ENCODE assay signal across 9 cellular contexts in genomic region chr12:74490390-74491064, GRCh38. TPM values are rescaled to one million over a fixed set of nuclear protein-coding genes. Genes with fewer than 3 reads are reported as not detected.
DNase-seq lines count a peak whose midpoint lies in the region; ATAC-seq, FAIRE-seq and TF ChIP-seq lines count a peak whose summit lies in the region.
"Had no signal": no experiment of that assay in that cellular context is flagged by ENCODE, and none has a peak within 500 bp of the region (broad histone marks: within the 10 kb centered on the region; RNA-seq: fewer than 3 reads in every experiment).

No MANE protein-coding gene starts in this region.

- peaks cover 6% of the 10 kb centered on the region for H3K4me1 Mint-ChIP-seq in activated CD4-positive, alpha-beta T cell treated with anti-CD3 and anti-CD28 coated beads, Interleukin-2, amount 10 ng/mL, durations not matched to agents 7 days and 5 days
- H3K4me1 Mint-ChIP-seq in naive thymus-derived CD8-positive, alpha-beta T cell: peaks cover 2 to 20% (median 16%) of the 10 kb centered on the region in 4 donors

- H2AFZ ChIP-seq in KMS-11 (ENCODE audit: low read depth): peak overlapping the region; percentile 64

- H3K4me3 ChIP-seq in KMS-11 (IDR thresholded peaks at IDR 0.05; ENCODE audit: insufficient read depth, low read depth, low read length): no peak overlapping the region
- H3K4me3 ChIP-seq in kidney (ENCODE audit: low read length in 2 of 2): no peak overlapping the region

- FAIRE-seq in H54 (lab: Jason Lieb, UNC): peak; percentile 77
- FAIRE-seq in kidney (lab: Jason Lieb, UNC): no peak

- H3K9me3 ChIP-seq in kidney (ENCODE audit: control insufficient read depth in 1 of 2, low read length in 2 of 2): no peaks in the 10 kb centered on the region

- peaks cover 3% of the 10 kb centered on the region for H3K27me3 Mint-ChIP-seq in activated CD4-positive, alpha-beta T cell treated with anti-CD3 and anti-CD28 coated beads, Interleukin-2, amount 10 ng/mL, durations not matched to agents 7 days and 5 days
- peaks cover 0 to 9% (median 3%) of the 10 kb centered on the region in 5 donors for H3K27me3 Mint-ChIP-seq in naive thymus-derived CD8-positive, alpha-beta T cell

- ATAC-seq in naive thymus-derived CD8-positive, alpha-beta T cell: peak in 1 of 2 donors; percentile 46

- peak overlapping the region; percentile 70 for H3K4me2 ChIP-seq in KMS-11

- H3K4me3 Mint-ChIP-seq in activated CD4-positive, alpha-beta T cell treated with anti-CD3 and anti-CD28 coated beads, Interleukin-2, amount 10 ng/mL, durations not matched to agents 7 days and 5 days: peak overlapping the region; percentile 60
- peak overlapping the region; percentile 6 to 72 (median 59) for H3K4me3 Mint-ChIP-seq in naive thymus-derived CD8-positive, alpha-beta T cell

- no peaks in the 10 kb centered on the region for H3K36me3 ChIP-seq in KMS-11 (ENCODE audit: insufficient read depth)
- H3K36me3 ChIP-seq in kidney (ENCODE audit: control insufficient read depth in 1 of 2, insufficient read depth in 2 of 2, low read length in 2 of 2): no peaks in the 10 kb centered on the region

- no peak overlapping the region for H3K27ac Mint-ChIP-seq in activated CD4-positive, alpha-beta T cell treated with anti-CD3 and anti-CD28 coated beads, Interleukin-2, amount 10 ng/mL, durations not matched to agents 7 days and 5 days
- H3K27ac Mint-ChIP-seq in naive thymus-derived CD8-positive, alpha-beta T cell: peak overlapping the region in 7 of 10 donors; percentile 12 to 74 (median 49)

- intact Hi-C loops in kidney (cut with DNase I): no loop called here

- in situ Hi-C loops in ACHN (cut with HindIII; ENCODE audit: low pct_ligation_motif_present, low pct_unique_long_range_greater_than_20kb, low sequenced_read_pairs): no loop called here

- no peaks in the 10 kb centered on the region for H3K36me3 Mint-ChIP-seq in activated CD4-positive, alpha-beta T cell treated with anti-CD3 and anti-CD28 coated beads, Interleukin-2, amount 10 ng/mL, durations not matched to agents 7 days and 5 days (ENCODE audit: low read depth)
- no peaks in the 10 kb centered on the region for H3K36me3 Mint-ChIP-seq in naive thymus-derived CD8-positive, alpha-beta T cell

- CTCF ChIA-PET in activated CD4-positive, alpha-beta T cell treated with anti-CD3 and anti-CD28 coated beads, Interleukin-2, amount 10 ng/mL, durations not matched to agents 7 days and 5 days (lab: Charles Lee): interaction anchor here (1.5 kb wide), 1 partner anchor 48 kb away, joined by 3 read pairs; the partner anchor contains the start of gene ATXN7L3B

- peak overlapping the region; percentile 5; the same call in 1 of the 2 replicates for H3K27ac ChIP-seq in KMS-11
- no peak overlapping the region for H3K27ac ChIP-seq in kidney (ENCODE audit: low read depth in 2 of 2, low read length in 2 of 2)
- H3K27ac ChIP-seq: C4-2B had no signal

- TF ChIP-seq POLR2A in H54 (IDR thresholded peaks at IDR 0.05; ENCODE audit: low read depth, low read length): no peak

- H3K9me3 Mint-ChIP-seq in activated CD4-positive, alpha-beta T cell treated with anti-CD3 and anti-CD28 coated beads, Interleukin-2, amount 10 ng/mL, durations not matched to agents 7 days and 5 days: no peaks in the 10 kb centered on the region
- H3K9me3 Mint-ChIP-seq in naive thymus-derived CD8-positive, alpha-beta T cell: no peaks in the 10 kb centered on the region

- TF ChIP-seq CTCF in KMS-11 (conservative IDR thresholded peaks at IDR 0.05; ENCODE audit: low read depth, low read length) (no peak), kidney (IDR thresholded peaks at IDR 0.05; ENCODE audit: borderline replicate concordance, extremely low read depth, insufficient read depth) (no peak)

- POLR2A ChIA-PET in activated CD4-positive, alpha-beta T cell treated with anti-CD3 and anti-CD28 coated beads, Interleukin-2, amount 10 ng/mL, durations not matched to agents 7 days and 5 days (lab: Charles Lee): no interaction called here
- POLR2A ChIA-PET in naive thymus-derived CD8-positive, alpha-beta T cell (lab: Charles Lee): no interaction called here

- no peak for DNase-seq in activated CD4-positive, alpha-beta T cell treated with anti-CD3 and anti-CD28 coated beads, Interleukin-2, amount 10 ng/mL, durations not matched to agents 7 days and 5 days
- DNase-seq in activated CD4-positive, alpha-beta T cell treated with anti-CD3 and anti-CD28 coated beads, Interleukin-2, amount 50 U/mL, for 4 hours: no peak
- DNase-seq in H54 (ENCODE audit: insufficient read length, low spot score): no peak
- DNase-seq in naive thymus-derived CD8-positive, alpha-beta T cell: no peak
- DNase-seq in HUDEP-2 (lab: John Stamatoyannopoulos, UW; ENCODE audit: unreplicated experiment in 76 of 76): no peak
- DNase-seq in kidney: no peak
- no peak for DNase-seq in ACHN

- H4K20me1 ChIP-seq in KMS-11 (ENCODE audit: insufficient read depth): no peaks in the 10 kb centered on the region

- H3K27me3 ChIP-seq in KMS-11 (ENCODE audit: insufficient read depth, low read depth): no peaks in the 10 kb centered on the region

- no peaks in the 10 kb centered on the region for H3K79me2 ChIP-seq in KMS-11 (ENCODE audit: insufficient read depth, low read depth)

- peaks cover 7% of the 10 kb centered on the region for H3K4me1 ChIP-seq in KMS-11 (ENCODE audit: low read depth, poor library complexity, severe bottlenecking)
- H3K4me1 ChIP-seq in kidney (ENCODE audit: control insufficient read depth in 1 of 2, insufficient read depth in 1 of 2, low read depth in 1 of 2, low read length in 2 of 2): no peaks in the 10 kb centered on the region

- peak overlapping the region; percentile 25; the same call in 1 of the 2 replicates for H3K9ac ChIP-seq in KMS-11
- H3K9ac ChIP-seq in kidney (ENCODE audit: low read length in 2 of 2): no peak overlapping the region

RNA-seq across cellular contexts. Expression of gene ATXN7L3B, which starts 47.1 kb away (rescaled TPM):
- total RNA-seq in activated CD4-positive, alpha-beta T cell treated with anti-CD3 and anti-CD28 coated beads, Interleukin-2, amount 10 ng/mL, durations not matched to agents 7 days and 5 days: 10 to 100 TPM; 25.0 to 25.3 TPM
- 10 to 100 TPM; 55.8 to 56.4 TPM for total RNA-seq in naive thymus-derived CD8-positive, alpha-beta T cell
- 10 to 100 TPM; 30.7 to 35.6 (median 30.9) TPM for polyA plus RNA-seq in naive thymus-derived CD8-positive, alpha-beta T cell
- total RNA-seq in kidney: 35.1 TPM
- 23.5 TPM for polyA plus RNA-seq in kidney (ENCODE audit: insufficient read depth, low read depth, low replicate concordance)
